1 cellular context compared by ENCODE assay signal in the genomic region with DNA sequence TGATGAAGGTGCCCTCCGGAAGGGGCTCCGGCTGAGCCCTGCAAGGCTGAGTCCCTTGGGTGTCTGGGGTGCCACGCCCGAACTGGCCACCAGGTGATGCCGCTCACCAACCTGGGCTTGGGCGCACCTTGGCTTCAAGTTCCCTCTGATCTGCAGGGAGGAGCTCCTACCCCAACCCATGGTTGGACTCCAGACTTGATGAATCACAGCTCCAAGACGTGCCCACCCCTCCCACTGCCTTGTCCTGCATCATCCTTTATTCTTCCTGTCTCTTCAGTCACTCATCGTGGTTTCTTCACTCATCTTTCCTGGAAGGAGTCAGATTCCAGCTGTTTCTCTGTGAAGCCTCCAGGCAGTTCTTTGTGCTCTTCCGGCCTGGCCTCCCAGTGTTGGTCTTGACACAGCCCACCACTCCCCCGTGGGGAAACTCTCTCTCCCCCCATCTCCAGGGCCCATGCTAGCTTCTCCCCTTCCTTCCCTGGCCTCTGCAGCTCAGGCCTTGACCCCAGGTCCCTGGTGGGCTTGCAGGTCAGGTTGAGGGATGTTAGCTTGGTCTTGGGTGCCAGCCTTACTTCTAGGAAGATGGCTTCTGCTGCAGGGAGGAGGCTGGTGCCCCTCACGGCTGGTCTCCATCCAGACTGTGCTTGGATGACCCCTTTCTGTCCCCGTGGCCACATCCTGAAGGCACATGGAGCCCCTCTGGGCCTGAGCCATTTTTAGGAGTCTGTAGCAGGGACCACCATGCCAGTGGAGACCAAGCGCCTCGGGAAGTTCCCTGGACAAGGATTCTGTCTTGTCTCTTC.
TF ChIP-seq lines count a peak whose summit lies in the region.

No MANE protein-coding gene starts in this region.

TF ChIP-seq in SK-N-SH treated with all-trans-retinoic acid at 6 μM for 48 hours, 23 proteins besides CTCF, POLR2A, EP300 and RAD21 (continued from another document):
- TF ChIP-seq ISL1 (CRISPR knock-in tag; IDR thresholded peaks at IDR 0.05) (no peak), ESRRG (CRISPR knock-in tag; IDR thresholded peaks at IDR 0.05) (no peak), SNAI2 (CRISPR knock-in tag; IDR thresholded peaks at IDR 0.05) (no peak), ZC3H10 (CRISPR knock-in tag; IDR thresholded peaks at IDR 0.05) (no peak), OSR1 (CRISPR knock-in tag; IDR thresholded peaks at IDR 0.05) (no peak)
